In the genomic region with DNA sequence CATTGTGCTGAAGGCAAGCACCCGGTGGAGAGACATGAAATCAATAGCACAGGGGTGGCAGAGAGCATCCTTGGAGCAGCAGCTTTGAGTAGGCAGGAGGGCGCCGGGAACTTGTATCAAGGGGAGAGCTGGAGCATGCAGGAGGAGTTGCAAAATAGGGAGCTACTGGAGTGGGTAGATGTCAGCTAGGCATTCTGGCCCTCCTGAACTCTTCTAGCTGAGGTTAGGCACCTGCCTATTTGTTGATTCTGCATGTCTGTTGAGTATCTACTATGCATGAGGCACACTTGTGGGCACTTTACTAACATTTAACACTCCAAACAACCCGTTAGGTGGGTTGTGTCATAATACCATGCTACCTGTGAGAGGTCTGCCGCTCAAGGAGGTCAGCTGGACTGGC, we compare ENCODE assay signal across 1 cellular context. TPM values are rescaled to one million over a fixed set of nuclear protein-coding genes. Genes with fewer than 3 reads are reported as not detected.
"Had no signal": no experiment of that assay in that cellular context is flagged by ENCODE, and none has a peak within 500 bp of the region (broad histone marks: within the 10 kb centered on the region; RNA-seq: fewer than 3 reads in every experiment).

No MANE protein-coding gene starts in this region.

RNA-seq across cellular contexts. Expression of gene MAGEH1, which starts 7.5 kb away (rescaled TPM):
- total RNA-seq: MCF 10A had no signal

RNA-seq across cellular contexts. Expression of gene USP51, which starts 30.2 kb away (rescaled TPM):
- total RNA-seq: MCF 10A had no signal
